Comparison of ENCODE assay signal across 16 cellular contexts in the genomic region with DNA sequence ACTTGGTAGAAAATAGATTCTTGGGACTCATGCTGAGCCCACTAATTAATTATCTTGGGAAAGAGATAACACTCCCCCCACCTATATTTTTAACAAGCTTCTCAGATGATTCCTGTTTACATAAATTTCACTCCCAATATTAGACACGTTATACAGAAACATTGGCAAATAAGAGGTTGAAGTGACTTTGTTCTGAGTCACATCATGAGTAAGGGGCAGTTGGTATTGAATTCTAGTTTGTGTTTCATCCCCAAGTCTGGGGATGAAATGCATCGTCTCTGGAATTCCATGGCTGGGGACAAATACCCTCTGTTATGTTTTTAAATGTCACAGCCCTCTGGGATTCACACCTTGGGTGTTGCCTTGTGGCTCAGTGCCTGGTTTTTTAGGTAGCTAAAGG.
A peak's percentile ranks its signal among the peaks of the same experiment; 100 is the strongest.
DNase-seq lines count a peak whose midpoint lies in the region; ATAC-seq and TF ChIP-seq lines count a peak whose summit lies in the region.
"Had no signal": no experiment of that assay in that cellular context is flagged by ENCODE, and none has a peak within 500 bp of the region (broad histone marks: within the 10 kb centered on the region; RNA-seq: fewer than 3 reads in every experiment).

No MANE protein-coding gene starts in this region.

- H2AFZ ChIP-seq in SU-DHL-6 (ENCODE audit: low read depth, low read length, severe bottlenecking), result no peak overlapping the region

- no peak overlapping the region for H3K9ac ChIP-seq in SU-DHL-6 (ENCODE audit: low read length)

- H3K9me3 Mint-ChIP-seq in stimulated activated naive B cell treated with anti-CD40 and anti-IgM and Interleukin-4, amounts not matched to agents 10 μg/mL and 1 μg/mL and 100 μg/mL, for 72 hours, result peaks cover 19 to 20% of the 10 kb centered on the region in 2 donors
- peaks cover 7% of the 10 kb centered on the region for H3K9me3 Mint-ChIP-seq in activated T-cell treated with anti-CD3 and anti-CD28 coated beads, Interleukin-2, amount 50 U/mL, for 24 hours
- peaks cover 4% of the 10 kb centered on the region for H3K9me3 Mint-ChIP-seq in activated naive CD4-positive, alpha-beta T cell treated with anti-CD3 and anti-CD28 coated beads, Interleukin-2, amount 10 ng/mL, durations not matched to agents 7 days and 5 days

- no peak for ATAC-seq in stimulated activated naive B cell treated with anti-CD40 and anti-IgM and Interleukin-4, amounts not matched to agents 10 μg/mL and 1 μg/mL and 100 μg/mL, for 72 hours (replicated peaks)
- no peak for ATAC-seq in HG03521 (IDR thresholded peaks at IDR 0.05; ENCODE audit: unreplicated experiment)
- ATAC-seq: left ventricle myocardium superior, T-cell had no signal

- peaks cover 71% of the 10 kb centered on the region for H3K36me3 ChIP-seq in SU-DHL-6 (ENCODE audit: low read length)

- 0 out of 2 replicates have a peak overlapping the region, but pooled peaks have one; percentile 2 for H3K27ac ChIP-seq in SU-DHL-6 (ENCODE audit: low read depth, low read length)

- no peaks in the 10 kb centered on the region for H3K9me2 ChIP-seq in SU-DHL-6 (replicated peaks; ENCODE audit: insufficient read depth, low read length)

- H3K36me3 Mint-ChIP-seq in stimulated activated naive B cell treated with anti-CD40 and anti-IgM and Interleukin-4, amounts not matched to agents 10 μg/mL and 1 μg/mL and 100 μg/mL, for 72 hours, result peaks cover 57 to 75% of the 10 kb centered on the region in 2 donors
- no peaks in the 10 kb centered on the region for H3K36me3 Mint-ChIP-seq in activated T-cell treated with anti-CD3 and anti-CD28 coated beads, Interleukin-2, amount 50 U/mL, for 24 hours (ENCODE audit: low read depth)
- no peaks in the 10 kb centered on the region for H3K36me3 Mint-ChIP-seq in activated naive CD4-positive, alpha-beta T cell treated with anti-CD3 and anti-CD28 coated beads, Interleukin-2, amount 10 ng/mL, durations not matched to agents 7 days and 5 days
- H3K36me3 Mint-ChIP-seq: CD4-positive, CD25-positive, alpha-beta regulatory T cell; T-cell had no signal

- peaks cover 11% of the 10 kb centered on the region; the same call in 1 of the 2 replicates for H3K9me3 ChIP-seq in SU-DHL-6 (ENCODE audit: insufficient read depth, low read length)

- TF ChIP-seq CTCF in SU-DHL-6 (IDR thresholded peaks at IDR 0.05; ENCODE audit: insufficient read depth, low read length, poor library complexity, severe bottlenecking), result no peak
- TF ChIP-seq CTCF in fibroblast of mammary gland (conservative IDR thresholded peaks at IDR 0.05; ENCODE audit: control insufficient read depth, insufficient read depth, low read depth, low read length), result no peak

- H3K4me3 ChIP-seq in SU-DHL-6 (ENCODE audit: insufficient read depth, low read length, poor library complexity, severe bottlenecking), result peak overlapping the region; percentile 1
- no peak overlapping the region for H3K4me3 ChIP-seq in fibroblast of mammary gland (ENCODE audit: control insufficient read depth, low read depth, low read length)

- H3K27me3 ChIP-seq in SU-DHL-6 (ENCODE audit: low read length), result no peaks in the 10 kb centered on the region

- H3K4me2 ChIP-seq in SU-DHL-6 (ENCODE audit: low read depth, low read length, poor library complexity, severe bottlenecking), result peak overlapping the region; percentile 13

- CTCF ChIA-PET in activated naive CD4-positive, alpha-beta T cell treated with anti-CD3 and anti-CD28 coated beads, Interleukin-2, amount 10 ng/mL, durations not matched to agents 7 days and 5 days (lab: Charles Lee), result no interaction called here

- peaks cover 22% of the 10 kb centered on the region for H4K20me1 ChIP-seq in SU-DHL-6 (ENCODE audit: low read depth, low read length)

- H3K4me1 Mint-ChIP-seq in stimulated activated naive B cell treated with anti-CD40 and anti-IgM and Interleukin-4, amounts not matched to agents 10 μg/mL and 1 μg/mL and 100 μg/mL, for 72 hours, result peaks cover 56 to 83% of the 10 kb centered on the region in 2 donors
- H3K4me1 Mint-ChIP-seq in activated T-cell treated with anti-CD3 and anti-CD28 coated beads, Interleukin-2, amount 50 U/mL, for 24 hours (ENCODE audit: low read depth), result no peaks in the 10 kb centered on the region
- no peaks in the 10 kb centered on the region for H3K4me1 Mint-ChIP-seq in activated naive CD4-positive, alpha-beta T cell treated with anti-CD3 and anti-CD28 coated beads, Interleukin-2, amount 10 ng/mL, durations not matched to agents 7 days and 5 days
- H3K4me1 Mint-ChIP-seq: CD4-positive, CD25-positive, alpha-beta regulatory T cell; T-cell had no signal

- H3K27me3 Mint-ChIP-seq in stimulated activated naive B cell treated with anti-CD40 and anti-IgM and Interleukin-4, amounts not matched to agents 10 μg/mL and 1 μg/mL and 100 μg/mL, for 72 hours, result no peaks in the 10 kb centered on the region
- H3K27me3 Mint-ChIP-seq in activated T-cell treated with anti-CD3 and anti-CD28 coated beads, Interleukin-2, amount 50 U/mL, for 24 hours, result no peaks in the 10 kb centered on the region
- no peaks in the 10 kb centered on the region for H3K27me3 Mint-ChIP-seq in activated naive CD4-positive, alpha-beta T cell treated with anti-CD3 and anti-CD28 coated beads, Interleukin-2, amount 10 ng/mL, durations not matched to agents 7 days and 5 days
- H3K27me3 Mint-ChIP-seq: CD4-positive, CD25-positive, alpha-beta regulatory T cell had no signal

- peak overlapping the region; percentile 95 for H3K27ac Mint-ChIP-seq in stimulated activated naive B cell treated with anti-CD40 and anti-IgM and Interleukin-4, amounts not matched to agents 10 μg/mL and 1 μg/mL and 100 μg/mL, for 72 hours
- no peak overlapping the region for H3K27ac Mint-ChIP-seq in activated T-cell treated with anti-CD3 and anti-CD28 coated beads, Interleukin-2, amount 50 U/mL, for 24 hours
- no peak overlapping the region for H3K27ac Mint-ChIP-seq in activated naive CD4-positive, alpha-beta T cell treated with anti-CD3 and anti-CD28 coated beads, Interleukin-2, amount 10 ng/mL, durations not matched to agents 7 days and 5 days
- H3K27ac Mint-ChIP-seq: CD4-positive, CD25-positive, alpha-beta regulatory T cell; T-cell had no signal

- H3K79me2 ChIP-seq in SU-DHL-6 (ENCODE audit: insufficient read depth, low read length), result peaks cover 100% of the 10 kb centered on the region

- peak overlapping the region in 1 of 2 donors; percentile 36 for H3K4me3 Mint-ChIP-seq in stimulated activated naive B cell treated with anti-CD40 and anti-IgM and Interleukin-4, amounts not matched to agents 10 μg/mL and 1 μg/mL and 100 μg/mL, for 72 hours
- H3K4me3 Mint-ChIP-seq in activated T-cell treated with anti-CD3 and anti-CD28 coated beads, Interleukin-2, amount 50 U/mL, for 24 hours, result no peak overlapping the region
- H3K4me3 Mint-ChIP-seq in activated naive CD4-positive, alpha-beta T cell treated with anti-CD3 and anti-CD28 coated beads, Interleukin-2, amount 10 ng/mL, durations not matched to agents 7 days and 5 days, result no peak overlapping the region
- H3K4me3 Mint-ChIP-seq: CD4-positive, CD25-positive, alpha-beta regulatory T cell; T-cell had no signal

- H3F3A ChIP-seq in SU-DHL-6 (ENCODE audit: insufficient read depth), result peaks cover 86% of the 10 kb centered on the region

- DNase-seq in HS-27A (ENCODE audit: low read depth) (peak; percentile 52), fibroblast of mammary gland (ENCODE audit: low read depth) (peak; percentile 73)
- no peak for DNase-seq in stimulated activated naive B cell treated with anti-CD40 and anti-IgM and Interleukin-4, amounts not matched to agents 10 μg/mL and 1 μg/mL and 100 μg/mL, for 72 hours
- no peak for DNase-seq in activated T-cell treated with anti-CD3 and anti-CD28 coated beads, Interleukin-2, amount 50 U/mL, for 24 hours
- DNase-seq in activated naive CD4-positive, alpha-beta T cell treated with anti-CD3 and anti-CD28 coated beads, Interleukin-2, amount 10 ng/mL, durations not matched to agents 7 days and 5 days, result no peak
- DNase-seq: activated effector memory CD4-positive, alpha-beta T cell treated with Interleukin-2 at 50 U/mL for 16 hours; amniotic stem cell; CD4-positive, CD25-positive, alpha-beta regulatory T cell; DMS79 treated with DMSO at 0.1 percent for 48 hours; left ventricle myocardium superior; NCI-H187 treated with DMSO at 0.1 percent for 48 hours; NCI-H510A treated with DMSO at 0.1 percent for 48 hours; OCI-M1; T-cell had no signal

Comparison
In these comparisons a context has a peak if more than half of its experiments do, and no peak if none do; other contexts are left out.
1. DNase-seq: peak in HS-27A (single experiment) and fibroblast of mammary gland (single experiment); none in stimulated activated naive B cell treated with anti-CD40 and anti-IgM and Interleukin-4, amounts not matched to agents 10 μg/mL and 1 μg/mL and 100 μg/mL, for 72 hours (single experiment), activated T-cell treated with anti-CD3 and anti-CD28 coated beads, Interleukin-2, amount 50 U/mL, for 24 hours (single experiment) and activated naive CD4-positive, alpha-beta T cell treated with anti-CD3 and anti-CD28 coated beads, Interleukin-2, amount 10 ng/mL, durations not matched to agents 7 days and 5 days (single experiment).